ENCODE assay signal across 1 cellular context in the genomic region with DNA sequence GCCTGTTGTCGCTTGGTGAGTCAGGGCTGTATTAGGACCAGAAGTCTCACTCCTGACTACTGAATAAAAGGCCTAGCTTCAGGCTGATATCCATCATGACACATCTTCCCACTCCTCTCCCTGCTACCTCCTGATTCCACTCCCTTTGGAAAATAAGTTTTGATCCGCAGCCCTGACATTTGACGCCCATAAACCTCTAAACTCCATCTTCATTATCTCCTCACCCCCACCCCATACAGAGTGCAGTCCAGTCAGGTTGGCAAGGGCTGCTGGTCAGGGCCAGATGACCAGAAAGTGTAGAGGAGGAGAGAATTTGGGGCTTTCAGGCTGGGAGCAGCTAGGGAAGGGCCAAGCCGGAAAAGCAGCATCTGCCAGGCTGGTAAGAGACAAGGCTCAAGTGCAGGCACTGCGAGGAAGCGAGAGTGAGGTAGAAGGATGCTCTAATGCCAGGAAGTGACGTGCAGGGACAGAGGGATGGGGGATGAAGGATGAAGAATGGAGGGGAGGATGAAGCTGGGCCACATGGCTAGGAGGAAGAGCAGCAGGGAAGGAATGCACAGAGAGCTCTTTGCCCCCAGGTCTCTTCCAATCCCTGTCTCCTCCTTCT.
TF ChIP-seq lines count a peak whose summit lies in the region.

No MANE protein-coding gene starts in this region.

TF ChIP-seq in K562, 482 proteins besides CTCF, POLR2A, EP300 and RAD21:
- TF ChIP-seq LEF1 (IDR thresholded peaks at IDR 0.05) (no peak), EWSR1 (IDR thresholded peaks at IDR 0.05; ENCODE audit: borderline replicate concordance, low read depth, partially characterized antibody) (no peak), ZNF785 (CRISPR knock-in tag; IDR thresholded peaks at IDR 0.05) (no peak), ARID1B (IDR thresholded peaks at IDR 0.05) (no peak), SPI1 (IDR thresholded peaks at IDR 0.05; ENCODE audit: borderline replicate concordance, low read depth, low read length) (no peak), C11orf30 (IDR thresholded peaks at IDR 0.05; ENCODE audit: low read depth) (no peak), SOX6 (IDR thresholded peaks at IDR 0.05) (no peak), MAFG (tag; conservative IDR thresholded peaks at IDR 0.05) (no peak), SAFB (IDR thresholded peaks at IDR 0.05; ENCODE audit: borderline replicate concordance, low read depth, low read length) (no peak), ZNF507 (tag; conservative IDR thresholded peaks at IDR 0.05) (no peak)
- TF ChIP-seq, protein P1, sequence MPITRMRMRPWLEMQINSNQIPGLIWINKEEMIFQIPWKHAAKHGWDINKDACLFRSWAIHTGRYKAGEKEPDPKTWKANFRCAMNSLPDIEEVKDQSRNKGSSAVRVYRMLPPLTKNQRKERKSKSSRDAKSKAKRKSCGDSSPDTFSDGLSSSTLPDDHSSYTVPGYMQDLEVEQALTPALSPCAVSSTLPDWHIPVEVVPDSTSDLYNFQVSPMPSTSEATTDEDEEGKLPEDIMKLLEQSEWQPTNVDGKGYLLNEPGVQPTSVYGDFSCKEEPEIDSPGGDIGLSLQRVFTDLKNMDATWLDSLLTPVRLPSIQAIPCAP (CRISPR knock-in tag; IDR thresholded peaks at IDR 0.05; ENCODE audit: borderline replicate concordance): no peak
- TF ChIP-seq, protein P2, sequence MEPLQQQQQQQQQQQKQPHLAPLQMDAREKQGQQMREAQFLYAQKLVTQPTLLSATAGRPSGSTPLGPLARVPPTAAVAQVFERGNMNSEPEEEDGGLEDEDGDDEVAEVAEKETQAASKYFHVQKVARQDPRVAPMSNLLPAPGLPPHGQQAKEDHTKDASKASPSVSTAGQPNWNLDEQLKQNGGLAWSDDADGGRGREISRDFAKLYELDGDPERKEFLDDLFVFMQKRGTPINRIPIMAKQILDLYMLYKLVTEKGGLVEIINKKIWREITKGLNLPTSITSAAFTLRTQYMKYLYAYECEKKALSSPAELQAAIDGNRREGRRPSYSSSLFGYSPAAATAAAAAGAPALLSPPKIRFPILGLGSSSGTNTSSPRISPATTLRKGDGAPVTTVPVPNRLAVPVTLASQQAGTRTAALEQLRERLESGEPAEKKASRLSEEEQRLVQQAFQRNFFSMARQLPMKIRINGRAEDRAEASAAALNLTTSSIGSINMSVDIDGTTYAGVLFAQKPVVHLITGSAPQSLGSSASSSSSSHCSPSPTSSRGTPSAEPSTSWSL (CRISPR knock-in tag; IDR thresholded peaks at IDR 0.05; ENCODE audit: borderline replicate concordance): no peak
- TF ChIP-seq, protein P3, sequence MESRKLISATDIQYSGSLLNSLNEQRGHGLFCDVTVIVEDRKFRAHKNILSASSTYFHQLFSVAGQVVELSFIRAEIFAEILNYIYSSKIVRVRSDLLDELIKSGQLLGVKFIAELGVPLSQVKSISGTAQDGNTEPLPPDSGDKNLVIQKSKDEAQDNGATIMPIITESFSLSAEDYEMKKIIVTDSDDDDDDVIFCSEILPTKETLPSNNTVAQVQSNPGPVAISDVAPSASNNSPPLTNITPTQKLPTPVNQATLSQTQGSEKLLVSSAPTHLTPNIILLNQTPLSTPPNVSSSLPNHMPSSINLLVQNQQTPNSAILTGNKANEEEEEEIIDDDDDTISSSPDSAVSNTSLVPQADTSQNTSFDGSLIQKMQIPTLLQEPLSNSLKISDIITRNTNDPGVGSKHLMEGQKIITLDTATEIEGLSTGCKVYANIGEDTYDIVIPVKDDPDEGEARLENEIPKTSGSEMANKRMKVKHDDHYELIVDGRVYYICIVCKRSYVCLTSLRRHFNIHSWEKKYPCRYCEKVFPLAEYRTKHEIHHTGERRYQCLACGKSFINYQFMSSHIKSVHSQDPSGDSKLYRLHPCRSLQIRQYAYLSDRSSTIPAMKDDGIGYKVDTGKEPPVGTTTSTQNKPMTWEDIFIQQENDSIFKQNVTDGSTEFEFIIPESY (CRISPR knock-in tag; IDR thresholded peaks at IDR 0.05): no peak
- TF ChIP-seq, protein P4, sequence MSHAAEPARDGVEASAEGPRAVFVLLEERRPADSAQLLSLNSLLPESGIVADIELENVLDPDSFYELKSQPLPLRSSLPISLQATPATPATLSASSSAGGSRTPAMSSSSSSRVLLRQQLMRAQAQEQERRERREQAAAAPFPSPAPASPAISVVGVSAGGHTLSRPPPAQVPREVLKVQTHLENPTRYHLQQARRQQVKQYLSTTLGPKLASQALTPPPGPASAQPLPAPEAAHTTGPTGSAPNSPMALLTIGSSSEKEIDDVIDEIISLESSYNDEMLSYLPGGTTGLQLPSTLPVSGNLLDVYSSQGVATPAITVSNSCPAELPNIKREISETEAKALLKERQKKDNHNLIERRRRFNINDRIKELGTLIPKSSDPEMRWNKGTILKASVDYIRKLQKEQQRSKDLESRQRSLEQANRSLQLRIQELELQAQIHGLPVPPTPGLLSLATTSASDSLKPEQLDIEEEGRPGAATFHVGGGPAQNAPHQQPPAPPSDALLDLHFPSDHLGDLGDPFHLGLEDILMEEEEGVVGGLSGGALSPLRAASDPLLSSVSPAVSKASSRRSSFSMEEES (CRISPR knock-in tag; IDR thresholded peaks at IDR 0.05): no peak
TF ChIP-seq in K562: peak in this region for 0.
